26 cellular contexts compared by ENCODE assay signal in genomic region chr10:1084011-1084950, GRCh38. TPM values are rescaled to one million over a fixed set of nuclear protein-coding genes. Genes with fewer than 3 reads are reported as not detected.
DNase-seq lines count a peak whose midpoint lies in the region; ATAC-seq and TF ChIP-seq lines count a peak whose summit lies in the region.
"Had no signal": no experiment of that assay in that cellular context is flagged by ENCODE, and none has a peak within 500 bp of the region (broad histone marks: within the 10 kb centered on the region; RNA-seq: fewer than 3 reads in every experiment).

No MANE protein-coding gene starts in this region.

- H3K36me3 ChIP-seq in right atrium auricular region, result peaks cover 85% of the 10 kb centered on the region
- peaks cover 98% of the 10 kb centered on the region for H3K36me3 ChIP-seq in suprapubic skin

- DNase-seq in right atrium auricular region (ENCODE audit: low spot score) (peak; percentile 30), Right ventricle myocardium inferior (ENCODE audit: missing footprints) (no peak), amniotic epithelial cell (ENCODE audit: low read depth) (peak; percentile 36), suprapubic skin (ENCODE audit: low spot score in 2 of 2) (no peak), NCI-H2107 (lab: John Stamatoyannopoulos, UW) (no peak)
- DNase-seq in natural killer cell treated with Interleukin-12 subunit alpha and Interleukin-12 subunit beta and Interleukin-15 and Interleukin-18, amount 100 ng/mL, for 72 hours (ENCODE audit: low spot score), result no peak
- no peak for DNase-seq in activated naive CD4-positive, alpha-beta T cell treated with anti-CD3 and anti-CD28 coated beads, Interleukin-2, amount 50 U/mL, for 72 hours (ENCODE audit: low spot score in 2 of 2)
- DNase-seq: AML-193; DMS153; DND-41; Karpas-422; MV-4-11; NCI-H1436 treated with DMSO at 0.1 percent for 48 hours; NCI-H187 treated with DMSO at 0.1 percent for 48 hours; NCI-H446 treated with DMSO at 0.1 percent for 48 hours; NCI-H526; NCI-H82; NK-92 treated with Interleukin-12 subunit alpha and Interleukin-12 subunit beta, amount 100 ng/mL, for 24 hours; RPMI8226; SHP77 had no signal

- no peaks in the 10 kb centered on the region for H3K9me3 Mint-ChIP-seq in natural killer cell treated with Interleukin-12 subunit alpha and Interleukin-12 subunit beta and Interleukin-15 and Interleukin-18, amount 100 ng/mL, for 72 hours
- no peaks in the 10 kb centered on the region for H3K9me3 Mint-ChIP-seq in activated naive CD4-positive, alpha-beta T cell treated with anti-CD3 and anti-CD28 coated beads, Interleukin-2, amount 50 U/mL, for 72 hours

- TF ChIP-seq CTCF in right atrium auricular region (IDR thresholded peaks at IDR 0.05) (no peak), suprapubic skin (IDR thresholded peaks at IDR 0.05) (no peak)

- intact Hi-C loops in Right ventricle myocardium inferior (cut with DNase I), result no loop called here

- H3K36me3 Mint-ChIP-seq in natural killer cell treated with Interleukin-12 subunit alpha and Interleukin-12 subunit beta and Interleukin-15 and Interleukin-18, amount 100 ng/mL, for 72 hours, result peaks cover 45% of the 10 kb centered on the region
- peaks cover 16 to 18% of the 10 kb centered on the region in 2 donors for H3K36me3 Mint-ChIP-seq in activated naive CD4-positive, alpha-beta T cell treated with anti-CD3 and anti-CD28 coated beads, Interleukin-2, amount 50 U/mL, for 72 hours

- H3K4me3 ChIP-seq in right atrium auricular region (no peak overlapping the region), suprapubic skin (no peak overlapping the region)

- WGBS in suprapubic skin, result 92% methylated on average over 25 of the region's 28 CpGs

- ATAC-seq in Right ventricle myocardium inferior (no peak), HG03520 (IDR thresholded peaks at IDR 0.05; ENCODE audit: unreplicated experiment) (no peak)
- no peak for ATAC-seq in natural killer cell treated with Interleukin-12 subunit alpha and Interleukin-12 subunit beta and Interleukin-15 and Interleukin-18, amount 100 ng/mL, for 72 hours
- no peak for ATAC-seq in activated naive CD4-positive, alpha-beta T cell treated with anti-CD3 and anti-CD28 coated beads, Interleukin-2, amount 50 U/mL, for 72 hours
- ATAC-seq: HCT116, HepG2 had no signal

- peaks cover 22 to 24% of the 10 kb centered on the region in 2 donors for H3K4me1 Mint-ChIP-seq in natural killer cell treated with Interleukin-12 subunit alpha and Interleukin-12 subunit beta and Interleukin-15 and Interleukin-18, amount 100 ng/mL, for 72 hours (ENCODE audit: low read depth in 2 of 2)

- H3K4me3 Mint-ChIP-seq in natural killer cell treated with Interleukin-12 subunit alpha and Interleukin-12 subunit beta and Interleukin-15 and Interleukin-18, amount 100 ng/mL, for 72 hours, result no peak overlapping the region

- no peak for TF ChIP-seq EP300 in suprapubic skin (IDR thresholded peaks at IDR 0.05)

- H3K27me3 Mint-ChIP-seq in natural killer cell treated with Interleukin-12 subunit alpha and Interleukin-12 subunit beta and Interleukin-15 and Interleukin-18, amount 100 ng/mL, for 72 hours, result no peaks in the 10 kb centered on the region

- H3K27me3 ChIP-seq in right atrium auricular region, result no peaks in the 10 kb centered on the region
- H3K27me3 ChIP-seq in suprapubic skin, result no peaks in the 10 kb centered on the region

- H3K4me1 ChIP-seq in right atrium auricular region (no peaks in the 10 kb centered on the region), suprapubic skin (no peaks in the 10 kb centered on the region)

- peak overlapping the region; percentile 25 to 28 for H3K27ac Mint-ChIP-seq in natural killer cell treated with Interleukin-12 subunit alpha and Interleukin-12 subunit beta and Interleukin-15 and Interleukin-18, amount 100 ng/mL, for 72 hours
- H3K27ac Mint-ChIP-seq in activated naive CD4-positive, alpha-beta T cell treated with anti-CD3 and anti-CD28 coated beads, Interleukin-2, amount 50 U/mL, for 72 hours, result peak overlapping the region in 1 of 2 donors; percentile 39

- TF ChIP-seq POLR2A in suprapubic skin (IDR thresholded peaks at IDR 0.05), result no peak

- H3K27ac ChIP-seq in right atrium auricular region (no peak overlapping the region), suprapubic skin (no peak overlapping the region)

- no peaks in the 10 kb centered on the region for H3K9me3 ChIP-seq in right atrium auricular region
- no peaks in the 10 kb centered on the region for H3K9me3 ChIP-seq in suprapubic skin

RNA-seq across cellular contexts. Expression of gene WDR37, which starts 28.1 kb away (rescaled TPM):
- total RNA-seq in right atrium auricular region, result 10 to 100 TPM; 19.4 to 20.2 TPM
- 28.9 TPM for total RNA-seq in Right ventricle myocardium inferior
- total RNA-seq in natural killer cell treated with Interleukin-12 subunit alpha and Interleukin-12 subunit beta and Interleukin-15 and Interleukin-18, amount 100 ng/mL, for 72 hours, result 10 to 100 TPM; 31.8 to 37.6 TPM
- 10 to 100 TPM; 21.2 to 31.5 TPM for total RNA-seq in activated naive CD4-positive, alpha-beta T cell treated with anti-CD3 and anti-CD28 coated beads, Interleukin-2, amount 50 U/mL, for 72 hours
- 10 to 100 TPM; 13.1 to 32.7 (median 18.4) TPM for total RNA-seq in suprapubic skin

RNA-seq across cellular contexts. Expression of gene IDI1, which starts 35.4 kb away (rescaled TPM):
- total RNA-seq in right atrium auricular region, result 10 to 100 TPM; 16.7 to 24.3 TPM
- total RNA-seq in Right ventricle myocardium inferior, result 14.6 TPM
- 100 to 1,000 TPM in 1 of 2 donors, 10 to 100 TPM in 1; 85.7 to 140 TPM for total RNA-seq in natural killer cell treated with Interleukin-12 subunit alpha and Interleukin-12 subunit beta and Interleukin-15 and Interleukin-18, amount 100 ng/mL, for 72 hours
- total RNA-seq in activated naive CD4-positive, alpha-beta T cell treated with anti-CD3 and anti-CD28 coated beads, Interleukin-2, amount 50 U/mL, for 72 hours, result 10 to 100 TPM; 52.6 to 81.1 TPM
- 10 to 100 TPM; 32.0 to 62.1 (median 36.1) TPM for total RNA-seq in suprapubic skin

RNA-seq across cellular contexts. Expression of gene IDI2, which starts 58.6 kb away (rescaled TPM):
- total RNA-seq in right atrium auricular region (under 1 TPM in 1 of 2 donors, not detected in 1; 0.24 TPM), Right ventricle myocardium inferior (0.30 TPM), suprapubic skin (not detected)
- total RNA-seq in natural killer cell treated with Interleukin-12 subunit alpha and Interleukin-12 subunit beta and Interleukin-15 and Interleukin-18, amount 100 ng/mL, for 72 hours, result not detected
- total RNA-seq in activated naive CD4-positive, alpha-beta T cell treated with anti-CD3 and anti-CD28 coated beads, Interleukin-2, amount 50 U/mL, for 72 hours, result not detected
- total RNA-seq: H4, HepG2, HT1080, M059J had no signal

Comparison
In these comparisons a context has a peak if more than half of its experiments do, and no peak if none do; other contexts are left out.
1. DNase-seq: peak in right atrium auricular region (single experiment) and amniotic epithelial cell (single experiment); none in Right ventricle myocardium inferior (single experiment), natural killer cell treated with Interleukin-12 subunit alpha and Interleukin-12 subunit beta and Interleukin-15 and Interleukin-18, amount 100 ng/mL, for 72 hours (single experiment), activated naive CD4-positive, alpha-beta T cell treated with anti-CD3 and anti-CD28 coated beads, Interleukin-2, amount 50 U/mL, for 72 hours (0 of 2), suprapubic skin (0 of 2) and NCI-H2107 (single experiment).